Comparison of ENCODE assay signal across 24 cellular contexts in genomic region chr3:60307800-60308199, GRCh38.
"Had no signal": no experiment of that assay in that cellular context is flagged by ENCODE, and none has a peak within 500 bp of the region (broad histone marks: within the 10 kb centered on the region; RNA-seq: fewer than 3 reads in every experiment).

No MANE protein-coding gene starts in this region.

- H3K4me1 ChIP-seq: colonic mucosa, esophagus muscularis mucosa, foreskin keratinocyte, gastroesophageal sphincter, left lung, lower lobe of right lung had no signal

- FAIRE-seq: endothelial cell of umbilical vein, frontal cortex, kidney had no signal

- H3K9me3 ChIP-seq: colonic mucosa, esophagus muscularis mucosa, gastroesophageal sphincter, heart left ventricle, left lung, lower lobe of right lung, mucosa of descending colon had no signal

- DNase-seq: colonic mucosa; dermis blood vessel endothelial cell; dorsolateral prefrontal cortex; effector CD4-positive, alpha-beta T cell; effector memory CD4-positive, alpha-beta T cell; foreskin keratinocyte; heart left ventricle; hypothalamus; immature natural killer cell; islet precursor cell; kidney; kidney glomerular epithelial cell; left colon; left lung; left ventricle myocardium superior; lower lobe of right lung; mesenchymal stem cell; mucosa of descending colon; naive B cell had no signal

- ATAC-seq: foreskin keratinocyte, gastroesophageal sphincter, heart left ventricle, left lung, left ventricle myocardium superior, lower lobe of right lung had no signal

- H3K27me3 ChIP-seq: colonic mucosa, esophagus muscularis mucosa, foreskin keratinocyte, gastroesophageal sphincter, heart left ventricle, hepatocyte, left lung had no signal

- H3K27ac ChIP-seq: colonic mucosa, dorsolateral prefrontal cortex, esophagus muscularis mucosa, foreskin keratinocyte, gastroesophageal sphincter, heart left ventricle, hepatocyte, left lung, lower lobe of right lung had no signal

- H3K36me3 ChIP-seq: colonic mucosa, esophagus muscularis mucosa, gastroesophageal sphincter, heart left ventricle, left lung, lower lobe of right lung had no signal

- H3K4me3 ChIP-seq: colonic mucosa, dorsolateral prefrontal cortex, esophagus muscularis mucosa, gastroesophageal sphincter, heart left ventricle, hepatocyte, left lung, lower lobe of right lung, mucosa of descending colon had no signal
